Comparison of ENCODE assay signal across 21 cellular contexts in the genomic region with DNA sequence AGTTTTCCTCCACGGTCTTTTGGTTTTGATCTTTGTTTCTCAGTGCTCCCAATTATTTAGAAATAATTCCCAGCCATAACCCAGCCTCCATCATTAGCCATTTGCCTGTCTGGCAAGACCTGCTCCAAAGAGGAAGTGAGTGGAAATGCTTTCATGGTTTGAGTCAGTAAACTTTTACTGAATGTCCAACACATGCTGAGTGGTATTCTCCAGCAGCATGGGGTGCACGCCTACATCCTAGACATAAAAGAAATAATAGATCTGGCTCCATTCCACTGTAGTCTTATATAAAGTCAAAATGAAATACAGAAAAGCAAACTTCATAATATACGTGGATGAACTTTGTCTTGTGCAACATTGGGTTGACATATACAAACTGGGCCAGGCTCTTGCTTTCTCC.
"Had no signal": no experiment of that assay in that cellular context is flagged by ENCODE, and none has a peak within 500 bp of the region (broad histone marks: within the 10 kb centered on the region; RNA-seq: fewer than 3 reads in every experiment).

No MANE protein-coding gene starts in this region.

- H3K27ac ChIP-seq: adrenal gland, cardiac muscle cell, epithelial cell of prostate, parathyroid adenoma, thyroid gland had no signal

- H3K4me1 Mint-ChIP-seq: natural killer cell had no signal

- H3K27me3 ChIP-seq: adrenal gland, cardiac muscle cell, thyroid gland had no signal

- H3K4me3 ChIP-seq: adrenal gland, cardiac muscle cell, lung, smooth muscle cell, thyroid gland had no signal

- H3K27me3 Mint-ChIP-seq: effector memory CD8-positive, alpha-beta T cell had no signal

- H3K4me3 Mint-ChIP-seq: effector memory CD8-positive, alpha-beta T cell; natural killer cell had no signal

- DNase-seq: activated CD4-positive, alpha-beta T cell treated with anti-CD3 and anti-CD28 coated beads, Interleukin-2, amount 50 U/mL, for 1 hour; activated CD4-positive, CD25-positive, alpha-beta regulatory T cell treated with anti-CD3 and anti-CD28 coated beads, Interleukin-2, amount 50 U/mL, for 72 hours; activated gamma-delta T cell treated with Interleukin-2 at 50 U/mL for 16 hours; adrenal gland; effector memory CD8-positive, alpha-beta T cell; foreskin melanocyte; glutamatergic neuron; hippocampal formation; islet precursor cell; natural killer cell; stimulated activated CD4-positive, alpha-beta T cell treated with anti-CD3 and anti-CD28 coated beads, Interleukin-4, amount 100 ng/mL, for 4 hours; stimulated activated naive CD4-positive, alpha-beta T cell; T-helper 1 cell; T-helper 9 cell; thyroid gland had no signal

- H3K36me3 ChIP-seq: adrenal gland, cardiac muscle cell, thyroid gland had no signal

- H3K27ac Mint-ChIP-seq: activated naive CD4-positive, alpha-beta T cell treated with anti-CD3 and anti-CD28 coated beads, Interleukin-2, amount 50 U/mL, for 72 hours; effector memory CD8-positive, alpha-beta T cell; natural killer cell had no signal

- ATAC-seq: activated naive CD4-positive, alpha-beta T cell treated with anti-CD3 and anti-CD28 coated beads, Interleukin-2, amount 50 U/mL, for 72 hours; effector memory CD8-positive, alpha-beta T cell; natural killer cell had no signal

- H3K36me3 Mint-ChIP-seq: activated naive CD4-positive, alpha-beta T cell treated with anti-CD3 and anti-CD28 coated beads, Interleukin-2, amount 50 U/mL, for 72 hours; natural killer cell had no signal
